In genomic region chr3:15064835-15065549, GRCh38 we compare ENCODE assay signal across 1 cellular context.
A peak's percentile ranks its signal among the peaks of the same experiment; 100 is the strongest.
TF ChIP-seq lines count a peak whose summit lies in the region.

TSS of gene MRPS25 (minus strand) at chr3:15065315. CDS start at chr3:15065194, 121 bp downstream.

TF ChIP-seq in WTC11, 78 proteins besides CTCF, POLR2A, EP300 and RAD21 (continued from another document):
- TF ChIP-seq GTF2I (CRISPR knock-in tag; conservative IDR thresholded peaks at IDR 0.05) (peak; percentile 56; the same call in 1 of the 2 replicates), FOXP1 (CRISPR knock-in tag; IDR thresholded peaks at IDR 0.05; ENCODE audit: borderline replicate concordance) (peak; percentile 83; the same call in 1 of the 2 replicates), IRF1 (CRISPR knock-in tag; IDR thresholded peaks at IDR 0.05) (peak; percentile 86; the same call in 1 of the 2 replicates), HMGXB4 (CRISPR knock-in tag; IDR thresholded peaks at IDR 0.05) (no peak), JUN (CRISPR knock-in tag; IDR thresholded peaks at IDR 0.05) (0 out of 2 replicates have a peak, but pooled peaks have one; percentile 10), ZNF232 (CRISPR knock-in tag; IDR thresholded peaks at IDR 0.05) (peak; percentile 56; the same call in 1 of the 2 replicates), TCF7 (CRISPR knock-in tag; IDR thresholded peaks at IDR 0.05; ENCODE audit: low read depth) (peak; percentile 72; the same call in 1 of the 2 replicates), ETV6 (CRISPR knock-in tag; IDR thresholded peaks at IDR 0.05) (peak; percentile 87), ARID4B (CRISPR knock-in tag; IDR thresholded peaks at IDR 0.05; ENCODE audit: borderline replicate concordance) (peak; percentile 80; the same call in 1 of the 2 replicates), ESRRA (CRISPR knock-in tag; IDR thresholded peaks at IDR 0.05; ENCODE audit: borderline replicate concordance) (peak; percentile 98), NFE2L1 (CRISPR knock-in tag; IDR thresholded peaks at IDR 0.05) (0 out of 2 replicates have a peak, but pooled peaks have one; percentile 69), SP1 (CRISPR knock-in tag; conservative IDR thresholded peaks at IDR 0.05) (0 out of 2 replicates have a peak, but pooled peaks have one; percentile 40), FOXK1 (CRISPR knock-in tag; IDR thresholded peaks at IDR 0.05) (peak; percentile 72), STAT6 (CRISPR knock-in tag; conservative IDR thresholded peaks at IDR 0.05; ENCODE audit: low read depth) (no peak), SMAD3 (CRISPR knock-in tag; IDR thresholded peaks at IDR 0.05; ENCODE audit: borderline replicate concordance) (peak; percentile 71; the same call in 1 of the 2 replicates), EMX1 (CRISPR knock-in tag; IDR thresholded peaks at IDR 0.05) (0 out of 2 replicates have a peak, but pooled peaks have one; percentile 63)
- TF ChIP-seq, protein P1, sequence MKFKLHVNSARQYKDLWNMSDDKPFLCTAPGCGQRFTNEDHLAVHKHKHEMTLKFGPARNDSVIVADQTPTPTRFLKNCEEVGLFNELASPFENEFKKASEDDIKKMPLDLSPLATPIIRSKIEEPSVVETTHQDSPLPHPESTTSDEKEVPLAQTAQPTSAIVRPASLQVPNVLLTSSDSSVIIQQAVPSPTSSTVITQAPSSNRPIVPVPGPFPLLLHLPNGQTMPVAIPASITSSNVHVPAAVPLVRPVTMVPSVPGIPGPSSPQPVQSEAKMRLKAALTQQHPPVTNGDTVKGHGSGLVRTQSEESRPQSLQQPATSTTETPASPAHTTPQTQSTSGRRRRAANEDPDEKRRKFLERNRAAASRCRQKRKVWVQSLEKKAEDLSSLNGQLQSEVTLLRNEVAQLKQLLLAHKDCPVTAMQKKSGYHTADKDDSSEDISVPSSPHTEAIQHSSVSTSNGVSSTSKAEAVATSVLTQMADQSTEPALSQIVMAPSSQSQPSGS (CRISPR knock-in tag; IDR thresholded peaks at IDR 0.05; ENCODE audit: borderline replicate concordance, low read depth), result no peak
- TF ChIP-seq, protein P2, sequence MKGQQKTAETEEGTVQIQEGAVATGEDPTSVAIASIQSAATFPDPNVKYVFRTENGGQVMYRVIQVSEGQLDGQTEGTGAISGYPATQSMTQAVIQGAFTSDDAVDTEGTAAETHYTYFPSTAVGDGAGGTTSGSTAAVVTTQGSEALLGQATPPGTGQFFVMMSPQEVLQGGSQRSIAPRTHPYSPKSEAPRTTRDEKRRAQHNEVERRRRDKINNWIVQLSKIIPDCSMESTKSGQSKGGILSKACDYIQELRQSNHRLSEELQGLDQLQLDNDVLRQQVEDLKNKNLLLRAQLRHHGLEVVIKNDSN (CRISPR knock-in tag; IDR thresholded peaks at IDR 0.05), result 0 out of 2 replicates have a peak, but pooled peaks have one; percentile 38
